ENCODE assay signal across 8 cellular contexts in the genomic region with DNA sequence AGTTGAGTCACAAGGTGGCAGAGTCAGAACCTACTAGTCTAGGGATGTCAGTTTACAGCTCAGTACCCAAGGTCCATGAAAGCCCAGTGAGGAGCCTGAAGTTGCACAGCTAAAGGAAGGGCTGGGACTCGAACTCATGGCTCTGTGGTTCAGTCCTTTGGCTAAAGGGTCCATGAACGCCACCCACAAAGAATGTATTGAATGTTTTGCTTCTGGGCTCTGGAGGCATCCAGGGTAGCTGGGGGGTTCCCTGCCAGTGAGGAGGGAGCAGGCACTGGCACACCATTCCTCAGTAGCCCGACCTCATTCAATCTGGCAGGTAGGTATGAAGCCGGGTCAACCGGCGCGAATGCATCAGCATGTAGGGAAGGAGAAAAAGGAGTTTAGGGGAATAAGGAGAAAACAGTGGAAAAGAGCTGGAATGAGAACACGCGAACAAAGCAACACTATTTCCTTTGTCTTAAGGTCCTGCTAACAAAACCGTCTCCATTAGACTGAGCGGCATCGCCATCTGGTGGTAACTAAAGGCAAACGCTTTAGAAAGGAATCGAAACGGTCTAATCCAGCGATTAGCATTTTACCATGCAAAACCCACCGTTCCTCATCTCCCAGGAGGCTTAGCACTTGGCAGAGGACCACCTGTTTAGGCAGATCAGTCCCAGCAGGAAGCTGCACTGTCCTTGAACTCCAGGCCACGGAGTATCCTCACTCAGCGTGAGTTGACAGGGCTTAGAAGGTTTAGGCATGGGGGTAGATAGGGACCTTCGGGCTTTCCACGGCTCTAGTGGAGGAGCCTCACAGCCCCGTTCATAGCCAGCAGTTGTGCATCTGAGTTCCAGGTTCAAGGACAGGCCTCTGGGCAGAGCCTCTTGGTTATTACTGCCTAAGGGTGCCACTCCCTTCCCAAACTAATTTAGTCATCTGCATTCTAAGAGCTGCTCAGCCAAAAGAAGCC.
A peak's percentile ranks its signal among the peaks of the same experiment; 100 is the strongest.
DNase-seq lines count a peak whose midpoint lies in the region; ATAC-seq, FAIRE-seq and TF ChIP-seq lines count a peak whose summit lies in the region.

No MANE protein-coding gene starts in this region.

- peak; percentile 46 for ATAC-seq in Right ventricle myocardium inferior
- ATAC-seq in WTC11: peak; percentile 19
- no peak for ATAC-seq in HG02981 (IDR thresholded peaks at IDR 0.05; ENCODE audit: unreplicated experiment)

- intact Hi-C loops in Right ventricle myocardium inferior (cut with DNase I): loop anchor here (2.0 kb wide), 2 partner anchors 121 to 181 kb away; no protein-coding TSS in a partner anchor
- intact Hi-C loops in cardiac septum (cut with DNase I): loop anchor here (2.0 to 10.0 kb wide), 5 partner anchors 33 to 465 kb away; no protein-coding TSS in a partner anchor
- intact Hi-C loops in kidney (cut with DNase I): loop anchor here (10.0 kb wide), 1 partner anchor 185 kb away; no protein-coding TSS in a partner anchor

- DNase-seq in Right ventricle myocardium inferior (ENCODE audit: missing footprints) (peak; percentile 74), cardiac septum (ENCODE audit: low spot score) (no peak), NCI-H2171 (lab: John Stamatoyannopoulos, UW) (peak; percentile 83), WTC11 (ENCODE audit: low spot score) (peak; percentile 64), cerebellum (ENCODE audit: low spot score) (peak; percentile 73), kidney (no peak)
- DNase-seq in stimulated activated CD4-positive, alpha-beta T cell treated with anti-CD3 and anti-CD28 coated beads, Interleukin-15, amount 100 ng/mL, for 24 hours: peak; percentile 73

- H3K4me1 Mint-ChIP-seq in WTC11: peaks cover 61% of the 10 kb centered on the region

- POLR2A ChIA-PET in WTC11 (lab: Charles Lee): interaction anchor here (0.6 to 2.2 kb wide), 4 partner anchors 10 to 119 kb away, joined by 4 to 11 read pairs (median 6); no protein-coding TSS in a partner anchor

- H3K4me1 ChIP-seq in kidney (ENCODE audit: control insufficient read depth in 1 of 2, insufficient read depth in 1 of 2, low read depth in 1 of 2, low read length in 2 of 2): peaks cover 3 to 8% of the 10 kb centered on the region in 2 donors

- H3K4me3 Mint-ChIP-seq in WTC11: peak overlapping the region; percentile 59

- peak overlapping the region; percentile 11 to 51 for H3K4me3 ChIP-seq in kidney (ENCODE audit: low read length in 2 of 2)

- H3K36me3 ChIP-seq in kidney (ENCODE audit: control insufficient read depth in 1 of 2, insufficient read depth in 2 of 2, low read length in 2 of 2): peaks cover 0 to 14% of the 10 kb centered on the region in 2 donors

- H3K27me3 Mint-ChIP-seq in WTC11 (ENCODE audit: low read depth): no peaks in the 10 kb centered on the region; the same call in 1 of the 2 replicates

- H3K27ac ChIP-seq in kidney (ENCODE audit: low read depth in 2 of 2, low read length in 2 of 2): no peak overlapping the region

- no peaks in the 10 kb centered on the region for H3K9me3 Mint-ChIP-seq in WTC11

- CTCF ChIA-PET in WTC11 (lab: Charles Lee): interaction anchor here (0.6 to 4.3 kb wide), 52 partner anchors 8 to 545 kb away, joined by 3 to 54 read pairs (median 4); no protein-coding TSS in a partner anchor

- FAIRE-seq in kidney (lab: Jason Lieb, UNC): no peak

- peaks cover 13% of the 10 kb centered on the region for H3K36me3 Mint-ChIP-seq in WTC11

- H3K27ac Mint-ChIP-seq in WTC11: peak overlapping the region; percentile 73

- H3K9me3 ChIP-seq in kidney (ENCODE audit: control insufficient read depth in 1 of 2, low read length in 2 of 2): no peaks in the 10 kb centered on the region

- peak overlapping the region; percentile 0 to 49 for H3K9ac ChIP-seq in kidney (ENCODE audit: low read length in 2 of 2)

- peak; percentile 36 for TF ChIP-seq CTCF in WTC11 (IDR thresholded peaks at IDR 0.05)
- peak; percentile 78 for TF ChIP-seq CTCF in kidney (IDR thresholded peaks at IDR 0.05; ENCODE audit: borderline replicate concordance, extremely low read depth, insufficient read depth)

TF ChIP-seq in WTC11, 78 proteins besides CTCF, POLR2A, EP300 and RAD21:
- 0 out of 2 replicates have a peak, but pooled peaks have one; percentile 47 for TF ChIP-seq ETV6 (CRISPR knock-in tag; IDR thresholded peaks at IDR 0.05)
- 0 out of 2 replicates have a peak, but pooled peaks have one; percentile 32 for TF ChIP-seq PRRX2 (CRISPR knock-in tag; IDR thresholded peaks at IDR 0.05)
- TF ChIP-seq, protein P1, sequence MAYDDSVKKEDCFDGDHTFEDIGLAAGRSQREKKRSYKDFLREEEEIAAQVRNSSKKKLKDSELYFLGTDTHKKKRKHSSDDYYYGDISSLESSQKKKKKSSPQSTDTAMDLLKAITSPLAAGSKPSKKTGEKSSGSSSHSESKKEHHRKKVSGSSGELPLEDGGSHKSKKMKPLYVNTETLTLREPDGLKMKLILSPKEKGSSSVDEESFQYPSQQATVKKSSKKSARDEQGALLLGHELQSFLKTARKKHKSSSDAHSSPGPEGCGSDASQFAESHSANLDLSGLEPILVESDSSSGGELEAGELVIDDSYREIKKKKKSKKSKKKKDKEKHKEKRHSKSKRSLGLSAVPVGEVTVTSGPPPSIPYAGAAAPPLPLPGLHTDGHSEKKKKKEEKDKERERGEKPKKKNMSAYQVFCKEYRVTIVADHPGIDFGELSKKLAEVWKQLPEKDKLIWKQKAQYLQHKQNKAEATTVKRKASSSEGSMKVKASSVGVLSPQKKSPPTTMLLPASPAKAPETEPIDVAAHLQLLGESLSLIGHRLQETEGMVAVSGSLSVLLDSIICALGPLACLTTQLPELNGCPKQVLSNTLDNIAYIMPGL (CRISPR knock-in tag; IDR thresholded peaks at IDR 0.05): 0 out of 2 replicates have a peak, but pooled peaks have one; percentile 21
- TF ChIP-seq, protein P2, sequence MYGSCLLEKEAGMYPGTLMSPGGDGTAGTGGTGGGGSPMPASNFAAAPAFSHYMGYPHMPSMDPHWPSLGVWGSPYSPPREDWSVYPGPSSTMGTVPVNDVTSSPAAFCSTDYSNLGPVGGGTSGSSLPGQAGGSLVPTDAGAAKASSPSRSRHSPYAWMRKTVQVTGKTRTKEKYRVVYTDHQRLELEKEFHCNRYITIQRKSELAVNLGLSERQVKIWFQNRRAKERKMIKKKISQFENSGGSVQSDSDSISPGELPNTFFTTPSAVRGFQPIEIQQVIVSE (CRISPR knock-in tag; IDR thresholded peaks at IDR 0.05; ENCODE audit: borderline replicate concordance): no peak
- no peak for TF ChIP-seq NFYB (CRISPR knock-in tag; conservative IDR thresholded peaks at IDR 0.05; ENCODE audit: low read depth)
- TF ChIP-seq, protein P3, sequence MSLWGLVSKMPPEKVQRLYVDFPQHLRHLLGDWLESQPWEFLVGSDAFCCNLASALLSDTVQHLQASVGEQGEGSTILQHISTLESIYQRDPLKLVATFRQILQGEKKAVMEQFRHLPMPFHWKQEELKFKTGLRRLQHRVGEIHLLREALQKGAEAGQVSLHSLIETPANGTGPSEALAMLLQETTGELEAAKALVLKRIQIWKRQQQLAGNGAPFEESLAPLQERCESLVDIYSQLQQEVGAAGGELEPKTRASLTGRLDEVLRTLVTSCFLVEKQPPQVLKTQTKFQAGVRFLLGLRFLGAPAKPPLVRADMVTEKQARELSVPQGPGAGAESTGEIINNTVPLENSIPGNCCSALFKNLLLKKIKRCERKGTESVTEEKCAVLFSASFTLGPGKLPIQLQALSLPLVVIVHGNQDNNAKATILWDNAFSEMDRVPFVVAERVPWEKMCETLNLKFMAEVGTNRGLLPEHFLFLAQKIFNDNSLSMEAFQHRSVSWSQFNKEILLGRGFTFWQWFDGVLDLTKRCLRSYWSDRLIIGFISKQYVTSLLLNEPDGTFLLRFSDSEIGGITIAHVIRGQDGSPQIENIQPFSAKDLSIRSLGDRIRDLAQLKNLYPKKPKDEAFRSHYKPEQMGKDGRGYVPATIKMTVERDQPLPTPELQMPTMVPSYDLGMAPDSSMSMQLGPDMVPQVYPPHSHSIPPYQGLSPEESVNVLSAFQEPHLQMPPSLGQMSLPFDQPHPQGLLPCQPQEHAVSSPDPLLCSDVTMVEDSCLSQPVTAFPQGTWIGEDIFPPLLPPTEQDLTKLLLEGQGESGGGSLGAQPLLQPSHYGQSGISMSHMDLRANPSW (CRISPR knock-in tag; conservative IDR thresholded peaks at IDR 0.05; ENCODE audit: low read depth): no peak
- TF ChIP-seq, protein P4, sequence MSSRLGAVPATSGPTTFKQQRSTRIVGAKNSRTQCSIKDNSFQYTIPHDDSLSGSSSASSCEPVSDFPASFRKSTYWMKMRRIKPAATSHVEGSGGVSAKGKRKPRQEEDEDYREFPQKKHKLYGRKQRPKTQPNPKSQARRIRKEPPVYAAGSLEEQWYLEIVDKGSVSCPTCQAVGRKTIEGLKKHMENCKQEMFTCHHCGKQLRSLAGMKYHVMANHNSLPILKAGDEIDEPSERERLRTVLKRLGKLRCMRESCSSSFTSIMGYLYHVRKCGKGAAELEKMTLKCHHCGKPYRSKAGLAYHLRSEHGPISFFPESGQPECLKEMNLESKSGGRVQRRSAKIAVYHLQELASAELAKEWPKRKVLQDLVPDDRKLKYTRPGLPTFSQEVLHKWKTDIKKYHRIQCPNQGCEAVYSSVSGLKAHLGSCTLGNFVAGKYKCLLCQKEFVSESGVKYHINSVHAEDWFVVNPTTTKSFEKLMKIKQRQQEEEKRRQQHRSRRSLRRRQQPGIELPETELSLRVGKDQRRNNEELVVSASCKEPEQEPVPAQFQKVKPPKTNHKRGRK (CRISPR knock-in tag; IDR thresholded peaks at IDR 0.05; ENCODE audit: borderline replicate concordance): peak; percentile 87; the same call in 1 of the 2 replicates
- no peak for TF ChIP-seq NR2C2 (CRISPR knock-in tag; IDR thresholded peaks at IDR 0.05)
- peak; percentile 74 for TF ChIP-seq ZNF423 (CRISPR knock-in tag; IDR thresholded peaks at IDR 0.05)
- no peak for TF ChIP-seq ZBTB21 (CRISPR knock-in tag; IDR thresholded peaks at IDR 0.05; ENCODE audit: borderline replicate concordance)
- TF ChIP-seq, protein P5, sequence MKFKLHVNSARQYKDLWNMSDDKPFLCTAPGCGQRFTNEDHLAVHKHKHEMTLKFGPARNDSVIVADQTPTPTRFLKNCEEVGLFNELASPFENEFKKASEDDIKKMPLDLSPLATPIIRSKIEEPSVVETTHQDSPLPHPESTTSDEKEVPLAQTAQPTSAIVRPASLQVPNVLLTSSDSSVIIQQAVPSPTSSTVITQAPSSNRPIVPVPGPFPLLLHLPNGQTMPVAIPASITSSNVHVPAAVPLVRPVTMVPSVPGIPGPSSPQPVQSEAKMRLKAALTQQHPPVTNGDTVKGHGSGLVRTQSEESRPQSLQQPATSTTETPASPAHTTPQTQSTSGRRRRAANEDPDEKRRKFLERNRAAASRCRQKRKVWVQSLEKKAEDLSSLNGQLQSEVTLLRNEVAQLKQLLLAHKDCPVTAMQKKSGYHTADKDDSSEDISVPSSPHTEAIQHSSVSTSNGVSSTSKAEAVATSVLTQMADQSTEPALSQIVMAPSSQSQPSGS (CRISPR knock-in tag; IDR thresholded peaks at IDR 0.05; ENCODE audit: borderline replicate concordance, low read depth): no peak

Comparison
In these comparisons a context has a peak if more than half of its experiments do, and no peak if none do; other contexts are left out.
1. DNase-seq: peak in Right ventricle myocardium inferior (single experiment), NCI-H2171 (single experiment), WTC11 (single experiment), cerebellum (single experiment) and stimulated activated CD4-positive, alpha-beta T cell treated with anti-CD3 and anti-CD28 coated beads, Interleukin-15, amount 100 ng/mL, for 24 hours (single experiment); none in cardiac septum (single experiment) and kidney (single experiment).